In the genomic region with DNA sequence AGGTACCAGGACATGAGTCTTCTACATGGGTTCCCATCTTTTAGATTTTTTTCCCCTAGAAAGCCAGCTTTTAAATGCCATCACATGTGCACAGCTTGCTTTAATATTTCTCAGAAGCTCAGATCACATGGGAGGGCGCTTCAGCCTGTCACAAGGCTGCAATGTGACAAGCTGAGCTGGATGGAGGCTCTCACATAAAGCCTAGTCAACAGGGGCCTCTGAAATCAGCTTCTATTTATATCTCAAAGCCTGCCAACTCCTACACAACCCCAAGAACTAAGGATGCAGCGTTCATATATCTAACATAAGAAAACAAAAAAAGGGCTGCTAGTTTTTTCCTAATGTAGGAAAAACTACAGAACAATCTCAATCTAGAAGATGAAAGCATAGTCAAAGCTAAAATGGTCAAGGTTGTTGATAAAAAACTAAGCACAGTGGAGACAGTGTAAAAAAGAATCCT, we compare ENCODE assay signal across 8 cellular contexts. TPM values are rescaled to one million over a fixed set of nuclear protein-coding genes. Genes with fewer than 3 reads are reported as not detected.
DNase-seq lines count a peak whose midpoint lies in the region; ATAC-seq and TF ChIP-seq lines count a peak whose summit lies in the region.

No MANE protein-coding gene starts in this region.

- no peaks in the 10 kb centered on the region for H3K9me3 Mint-ChIP-seq in activated naive CD4-positive, alpha-beta T cell treated with anti-CD3 and anti-CD28 coated beads, Interleukin-2, amount 50 U/mL, for 72 hours

- H3K9me3 ChIP-seq in OCI-LY3 (ENCODE audit: insufficient read depth, low read length) (no peaks in the 10 kb centered on the region), neutrophil (no peaks in the 10 kb centered on the region), thyroid gland (no peaks in the 10 kb centered on the region)

- H3K27me3 ChIP-seq in OCI-LY3 (ENCODE audit: low read depth, low read length) (no peaks in the 10 kb centered on the region), neutrophil (no peaks in the 10 kb centered on the region), thyroid gland (no peaks in the 10 kb centered on the region)

- H3K36me3 ChIP-seq in OCI-LY3 (replicated peaks; ENCODE audit: low read depth, low read length) (peaks cover 43% of the 10 kb centered on the region), neutrophil (peaks cover 26% of the 10 kb centered on the region), thyroid gland (peaks cover 20 to 26% of the 10 kb centered on the region in 2 donors)

- WGBS in thyroid gland, 2 donors = 2 to 5% methylated on average over 2 of the region's 2 CpGs

- H3K27ac ChIP-seq in OCI-LY3 (ENCODE audit: low read length) = peak overlapping the region; percentile 69; the same call in 1 of the 2 replicates
- H3K27ac ChIP-seq in neutrophil = peak overlapping the region; percentile 98
- peak overlapping the region; percentile 100 for H3K27ac ChIP-seq in thyroid gland

- H3K79me2 ChIP-seq in OCI-LY3 (ENCODE audit: low read length) = peaks cover 73% of the 10 kb centered on the region

- H3K4me1 ChIP-seq in OCI-LY3 (ENCODE audit: low read length) = peaks cover 32% of the 10 kb centered on the region
- peaks cover 46 to 47% of the 10 kb centered on the region in 2 experiments for H3K4me1 ChIP-seq in neutrophil (ENCODE audit: control insufficient read depth in 1 of 2, insufficient read depth in 1 of 2, low read depth in 1 of 2, low read length in 1 of 2)
- peaks cover 38 to 44% of the 10 kb centered on the region in 2 donors for H3K4me1 ChIP-seq in thyroid gland

- peak in 1 of 2 donors; percentile 80 for TF ChIP-seq POLR2A in thyroid gland (IDR thresholded peaks at IDR 0.05)

- peaks cover 23 to 46% of the 10 kb centered on the region in 2 donors for H3K36me3 Mint-ChIP-seq in activated naive CD4-positive, alpha-beta T cell treated with anti-CD3 and anti-CD28 coated beads, Interleukin-2, amount 50 U/mL, for 72 hours

- peak overlapping the region; percentile 85 for H3K4me2 ChIP-seq in OCI-LY3 (ENCODE audit: low read length)

- H3K4me3 ChIP-seq in OCI-LY3 (ENCODE audit: low read length) = peak overlapping the region; percentile 94
- H3K4me3 ChIP-seq in neutrophil (ENCODE audit: low read depth in 1 of 2, low read length in 1 of 2) = peak overlapping the region; percentile 78 to 94
- peak overlapping the region; percentile 3 to 96 (median 96) for H3K4me3 ChIP-seq in thyroid gland (replicated peaks in 1 of 3)

- ATAC-seq in GM18867 (IDR thresholded peaks at IDR 0.05; ENCODE audit: unreplicated experiment) = peak; percentile 31
- peak; percentile 32 for ATAC-seq in HG03175 (IDR thresholded peaks at IDR 0.05; ENCODE audit: unreplicated experiment)
- peak; percentile 15 to 36 for ATAC-seq in activated naive CD4-positive, alpha-beta T cell treated with anti-CD3 and anti-CD28 coated beads, Interleukin-2, amount 50 U/mL, for 72 hours

- no peak overlapping the region for H2AFZ ChIP-seq in OCI-LY3 (ENCODE audit: low read depth, low read length)

- intact Hi-C loops in thyroid gland (cut with DNase I) = no loop called here

- no peak; the same call in 1 of the 2 replicates for TF ChIP-seq CTCF in OCI-LY3 (IDR thresholded peaks at IDR 0.05; ENCODE audit: low read depth, low read length)
- TF ChIP-seq CTCF in neutrophil (IDR thresholded peaks at IDR 0.05) = no peak
- no peak for TF ChIP-seq CTCF in thyroid gland (IDR thresholded peaks at IDR 0.05)

- peak overlapping the region; percentile 93 to 97 for H3K27ac Mint-ChIP-seq in activated naive CD4-positive, alpha-beta T cell treated with anti-CD3 and anti-CD28 coated beads, Interleukin-2, amount 50 U/mL, for 72 hours

- peak; percentile 97 for DNase-seq in Ammon's horn (ENCODE audit: low spot score)
- peak in 1 of 2 donors; percentile 33 for DNase-seq in activated naive CD4-positive, alpha-beta T cell treated with anti-CD3 and anti-CD28 coated beads, Interleukin-2, amount 50 U/mL, for 72 hours (ENCODE audit: low spot score in 2 of 2)
- peak; percentile 98 for DNase-seq in globus pallidus (ENCODE audit: low spot score)
- peak; percentile 78 for DNase-seq in thyroid gland

- peaks cover 60% of the 10 kb centered on the region for H4K20me1 ChIP-seq in OCI-LY3 (ENCODE audit: insufficient read depth, low read length)

- peak overlapping the region; percentile 95 for H3K9ac ChIP-seq in OCI-LY3 (ENCODE audit: low read length)

RNA-seq across cellular contexts. Expression of a gene that starts 2.3 kb away (rescaled TPM):
- total RNA-seq in activated naive CD4-positive, alpha-beta T cell treated with anti-CD3 and anti-CD28 coated beads, Interleukin-2, amount 50 U/mL, for 72 hours = 10 to 100 TPM; 80.3 to 92.9 TPM
- total RNA-seq in thyroid gland = 100 to 1,000 TPM; 165 to 229 (median 211) TPM
